Comparison of ENCODE assay signal across 1 cellular context in genomic region chr2:178193496-178193822, GRCh38.
A peak's percentile ranks its signal among the peaks of the same experiment; 100 is the strongest.
TF ChIP-seq lines count a peak whose summit lies in the region.

No MANE protein-coding gene starts in this region.

TF ChIP-seq in HepG2, 621 proteins besides CTCF, POLR2A, EP300 and RAD21 (continued from another document and continues in another):
- TF ChIP-seq, protein P1, sequence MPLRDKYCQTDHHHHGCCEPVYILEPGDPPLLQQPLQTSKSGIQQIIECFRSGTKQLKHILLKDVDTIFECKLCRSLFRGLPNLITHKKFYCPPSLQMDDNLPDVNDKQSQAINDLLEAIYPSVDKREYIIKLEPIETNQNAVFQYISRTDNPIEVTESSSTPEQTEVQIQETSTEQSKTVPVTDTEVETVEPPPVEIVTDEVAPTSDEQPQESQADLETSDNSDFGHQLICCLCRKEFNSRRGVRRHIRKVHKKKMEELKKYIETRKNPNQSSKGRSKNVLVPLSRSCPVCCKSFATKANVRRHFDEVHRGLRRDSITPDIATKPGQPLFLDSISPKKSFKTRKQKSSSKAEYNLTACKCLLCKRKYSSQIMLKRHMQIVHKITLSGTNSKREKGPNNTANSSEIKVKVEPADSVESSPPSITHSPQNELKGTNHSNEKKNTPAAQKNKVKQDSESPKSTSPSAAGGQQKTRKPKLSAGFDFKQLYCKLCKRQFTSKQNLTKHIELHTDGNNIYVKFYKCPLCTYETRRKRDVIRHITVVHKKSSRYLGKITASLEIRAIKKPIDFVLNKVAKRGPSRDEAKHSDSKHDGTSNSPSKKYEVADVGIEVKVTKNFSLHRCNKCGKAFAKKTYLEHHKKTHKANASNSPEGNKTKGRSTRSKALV (CRISPR knock-in tag; IDR thresholded peaks at IDR 0.05) = no peak
- TF ChIP-seq JARID2 (CRISPR knock-in tag; IDR thresholded peaks at IDR 0.05; ENCODE audit: insufficient replicate concordance) (no peak), DNMT3B (CRISPR knock-in tag; conservative IDR thresholded peaks at IDR 0.05) (no peak), HNRNPH1 (optimal IDR thresholded peaks at IDR 0.05; ENCODE audit: low read depth, low read length) (no peak), ZNF431 (CRISPR knock-in tag; IDR thresholded peaks at IDR 0.05; ENCODE audit: borderline replicate concordance, low read depth) (no peak), ZNF703 (CRISPR knock-in tag; IDR thresholded peaks at IDR 0.05; ENCODE audit: borderline replicate concordance) (peak; percentile 99), NFRKB (IDR thresholded peaks at IDR 0.05) (no peak), MED13 (CRISPR knock-in tag; IDR thresholded peaks at IDR 0.05) (no peak), ZBED4 (CRISPR knock-in tag; IDR thresholded peaks at IDR 0.05; ENCODE audit: borderline replicate concordance) (no peak), TCF7 (IDR thresholded peaks at IDR 0.05; ENCODE audit: low read depth) (peak; percentile 82), THAP11 (CRISPR knock-in tag; IDR thresholded peaks at IDR 0.05) (peak; percentile 72), ZNF124 (CRISPR knock-in tag; IDR thresholded peaks at IDR 0.05) (no peak), REXO4 (CRISPR knock-in tag; IDR thresholded peaks at IDR 0.05; ENCODE audit: borderline replicate concordance) (no peak), ZNF354B (CRISPR knock-in tag; IDR thresholded peaks at IDR 0.05) (no peak), ELF4 (CRISPR knock-in tag; IDR thresholded peaks at IDR 0.05; ENCODE audit: borderline replicate concordance) (no peak), FOXJ3 (CRISPR knock-in tag; IDR thresholded peaks at IDR 0.05; ENCODE audit: borderline replicate concordance) (no peak; the same call in 1 of the 2 replicates), MATR3 (CRISPR knock-in tag; IDR thresholded peaks at IDR 0.05) (no peak), HDAC1 (CRISPR knock-in tag; IDR thresholded peaks at IDR 0.05) (peak; percentile 91), NR3C1 (CRISPR knock-in tag; IDR thresholded peaks at IDR 0.05) (no peak), ZNF558 (CRISPR knock-in tag; IDR thresholded peaks at IDR 0.05; ENCODE audit: borderline replicate concordance) (no peak), GFI1 (CRISPR knock-in tag; IDR thresholded peaks at IDR 0.05; ENCODE audit: borderline replicate concordance) (peak; percentile 91), TP53 (CRISPR knock-in tag; conservative IDR thresholded peaks at IDR 0.05) (no peak), ZNF788 (CRISPR knock-in tag; IDR thresholded peaks at IDR 0.05; ENCODE audit: borderline replicate concordance) (no peak), EZH2 (conservative IDR thresholded peaks at IDR 0.05; ENCODE audit: low read depth, low read length) (no peak; the same call in 1 of the 2 replicates), SOX6 (IDR thresholded peaks at IDR 0.05) (no peak), SOX6 (CRISPR knock-in tag; IDR thresholded peaks at IDR 0.05) (peak; percentile 92), PHF8 (CRISPR knock-in tag; IDR thresholded peaks at IDR 0.05) (0 out of 2 replicates have a peak, but pooled peaks have one; percentile 28), BRD4 (CRISPR knock-in tag; IDR thresholded peaks at IDR 0.05) (no peak), KDM3A (CRISPR knock-in tag; IDR thresholded peaks at IDR 0.05; ENCODE audit: low read depth) (peak; percentile 71; the same call in 1 of the 2 replicates), ZNF619 (CRISPR knock-in tag; IDR thresholded peaks at IDR 0.05) (no peak), ZNF883 (CRISPR knock-in tag; IDR thresholded peaks at IDR 0.05; ENCODE audit: not compliant biosample characterization) (no peak), MYNN (CRISPR knock-in tag; IDR thresholded peaks at IDR 0.05; ENCODE audit: low read depth) (no peak), ZMAT3 (CRISPR knock-in tag; conservative IDR thresholded peaks at IDR 0.05) (no peak), ERF (CRISPR knock-in tag; IDR thresholded peaks at IDR 0.05) (no peak), HMGA1 (CRISPR knock-in tag; conservative IDR thresholded peaks at IDR 0.05) (no peak), ZNF777 (CRISPR knock-in tag; IDR thresholded peaks at IDR 0.05) (no peak), FOXA3 (CRISPR knock-in tag; IDR thresholded peaks at IDR 0.05) (peak; percentile 99), CC2D1A (CRISPR knock-in tag; IDR thresholded peaks at IDR 0.05) (no peak), ZNF263 (CRISPR knock-in tag; IDR thresholded peaks at IDR 0.05) (no peak), KDM5B (CRISPR knock-in tag; IDR thresholded peaks at IDR 0.05; ENCODE audit: borderline replicate concordance) (0 out of 2 replicates have a peak, but pooled peaks have one; percentile 16), PAWR (CRISPR knock-in tag; IDR thresholded peaks at IDR 0.05; ENCODE audit: borderline replicate concordance) (no peak), ZNF740 (CRISPR knock-in tag; IDR thresholded peaks at IDR 0.05) (no peak), GATAD2A (CRISPR knock-in tag; IDR thresholded peaks at IDR 0.05) (peak; percentile 87), ZNF546 (CRISPR knock-in tag; conservative IDR thresholded peaks at IDR 0.05) (no peak)
- TF ChIP-seq, protein P2, sequence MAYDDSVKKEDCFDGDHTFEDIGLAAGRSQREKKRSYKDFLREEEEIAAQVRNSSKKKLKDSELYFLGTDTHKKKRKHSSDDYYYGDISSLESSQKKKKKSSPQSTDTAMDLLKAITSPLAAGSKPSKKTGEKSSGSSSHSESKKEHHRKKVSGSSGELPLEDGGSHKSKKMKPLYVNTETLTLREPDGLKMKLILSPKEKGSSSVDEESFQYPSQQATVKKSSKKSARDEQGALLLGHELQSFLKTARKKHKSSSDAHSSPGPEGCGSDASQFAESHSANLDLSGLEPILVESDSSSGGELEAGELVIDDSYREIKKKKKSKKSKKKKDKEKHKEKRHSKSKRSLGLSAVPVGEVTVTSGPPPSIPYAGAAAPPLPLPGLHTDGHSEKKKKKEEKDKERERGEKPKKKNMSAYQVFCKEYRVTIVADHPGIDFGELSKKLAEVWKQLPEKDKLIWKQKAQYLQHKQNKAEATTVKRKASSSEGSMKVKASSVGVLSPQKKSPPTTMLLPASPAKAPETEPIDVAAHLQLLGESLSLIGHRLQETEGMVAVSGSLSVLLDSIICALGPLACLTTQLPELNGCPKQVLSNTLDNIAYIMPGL (CRISPR knock-in tag; IDR thresholded peaks at IDR 0.05; ENCODE audit: borderline replicate concordance in 1 of 2, low read depth in 1 of 2) = no peak; a peak in 1 of 4 replicates
- TF ChIP-seq, protein P3, sequence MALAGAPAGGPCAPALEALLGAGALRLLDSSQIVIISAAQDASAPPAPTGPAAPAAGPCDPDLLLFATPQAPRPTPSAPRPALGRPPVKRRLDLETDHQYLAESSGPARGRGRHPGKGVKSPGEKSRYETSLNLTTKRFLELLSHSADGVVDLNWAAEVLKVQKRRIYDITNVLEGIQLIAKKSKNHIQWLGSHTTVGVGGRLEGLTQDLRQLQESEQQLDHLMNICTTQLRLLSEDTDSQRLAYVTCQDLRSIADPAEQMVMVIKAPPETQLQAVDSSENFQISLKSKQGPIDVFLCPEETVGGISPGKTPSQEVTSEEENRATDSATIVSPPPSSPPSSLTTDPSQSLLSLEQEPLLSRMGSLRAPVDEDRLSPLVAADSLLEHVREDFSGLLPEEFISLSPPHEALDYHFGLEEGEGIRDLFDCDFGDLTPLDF (CRISPR knock-in tag; IDR thresholded peaks at IDR 0.05) = no peak
- TF ChIP-seq, protein P4, sequence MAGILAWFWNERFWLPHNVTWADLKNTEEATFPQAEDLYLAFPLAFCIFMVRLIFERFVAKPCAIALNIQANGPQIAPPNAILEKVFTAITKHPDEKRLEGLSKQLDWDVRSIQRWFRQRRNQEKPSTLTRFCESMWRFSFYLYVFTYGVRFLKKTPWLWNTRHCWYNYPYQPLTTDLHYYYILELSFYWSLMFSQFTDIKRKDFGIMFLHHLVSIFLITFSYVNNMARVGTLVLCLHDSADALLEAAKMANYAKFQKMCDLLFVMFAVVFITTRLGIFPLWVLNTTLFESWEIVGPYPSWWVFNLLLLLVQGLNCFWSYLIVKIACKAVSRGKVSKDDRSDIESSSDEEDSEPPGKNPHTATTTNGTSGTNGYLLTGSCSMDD (CRISPR knock-in tag; IDR thresholded peaks at IDR 0.05) = no peak
- TF ChIP-seq, protein P5, sequence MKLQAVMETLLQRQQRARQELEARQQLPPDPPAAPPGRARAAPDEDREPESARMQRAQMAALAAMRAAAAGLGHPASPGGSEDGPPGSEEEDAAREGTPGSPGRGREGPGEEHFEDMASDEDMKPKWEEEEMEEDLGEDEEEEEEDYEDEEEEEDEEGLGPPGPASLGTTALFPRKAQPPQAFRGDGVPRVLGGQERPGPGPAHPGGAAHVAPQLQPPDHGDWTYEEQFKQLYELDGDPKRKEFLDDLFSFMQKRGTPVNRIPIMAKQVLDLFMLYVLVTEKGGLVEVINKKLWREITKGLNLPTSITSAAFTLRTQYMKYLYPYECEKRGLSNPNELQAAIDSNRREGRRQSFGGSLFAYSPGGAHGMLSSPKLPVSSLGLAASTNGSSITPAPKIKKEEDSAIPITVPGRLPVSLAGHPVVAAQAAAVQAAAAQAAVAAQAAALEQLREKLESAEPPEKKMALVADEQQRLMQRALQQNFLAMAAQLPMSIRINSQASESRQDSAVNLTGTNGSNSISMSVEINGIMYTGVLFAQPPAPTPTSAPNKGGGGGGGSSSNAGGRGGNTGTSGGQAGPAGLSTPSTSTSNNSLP (IDR thresholded peaks at IDR 0.05; ENCODE audit: low read depth, low read length) = peak; percentile 69
- TF ChIP-seq, protein P6, sequence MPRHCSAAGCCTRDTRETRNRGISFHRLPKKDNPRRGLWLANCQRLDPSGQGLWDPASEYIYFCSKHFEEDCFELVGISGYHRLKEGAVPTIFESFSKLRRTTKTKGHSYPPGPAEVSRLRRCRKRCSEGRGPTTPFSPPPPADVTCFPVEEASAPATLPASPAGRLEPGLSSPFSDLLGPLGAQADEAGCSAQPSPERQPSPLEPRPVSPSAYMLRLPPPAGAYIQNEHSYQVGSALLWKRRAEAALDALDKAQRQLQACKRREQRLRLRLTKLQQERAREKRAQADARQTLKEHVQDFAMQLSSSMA (CRISPR knock-in tag; IDR thresholded peaks at IDR 0.05) = no peak
- TF ChIP-seq, protein P7, sequence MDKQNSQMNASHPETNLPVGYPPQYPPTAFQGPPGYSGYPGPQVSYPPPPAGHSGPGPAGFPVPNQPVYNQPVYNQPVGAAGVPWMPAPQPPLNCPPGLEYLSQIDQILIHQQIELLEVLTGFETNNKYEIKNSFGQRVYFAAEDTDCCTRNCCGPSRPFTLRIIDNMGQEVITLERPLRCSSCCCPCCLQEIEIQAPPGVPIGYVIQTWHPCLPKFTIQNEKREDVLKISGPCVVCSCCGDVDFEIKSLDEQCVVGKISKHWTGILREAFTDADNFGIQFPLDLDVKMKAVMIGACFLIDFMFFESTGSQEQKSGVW (CRISPR knock-in tag; IDR thresholded peaks at IDR 0.05; ENCODE audit: borderline replicate concordance) = no peak
- TF ChIP-seq, protein P8, sequence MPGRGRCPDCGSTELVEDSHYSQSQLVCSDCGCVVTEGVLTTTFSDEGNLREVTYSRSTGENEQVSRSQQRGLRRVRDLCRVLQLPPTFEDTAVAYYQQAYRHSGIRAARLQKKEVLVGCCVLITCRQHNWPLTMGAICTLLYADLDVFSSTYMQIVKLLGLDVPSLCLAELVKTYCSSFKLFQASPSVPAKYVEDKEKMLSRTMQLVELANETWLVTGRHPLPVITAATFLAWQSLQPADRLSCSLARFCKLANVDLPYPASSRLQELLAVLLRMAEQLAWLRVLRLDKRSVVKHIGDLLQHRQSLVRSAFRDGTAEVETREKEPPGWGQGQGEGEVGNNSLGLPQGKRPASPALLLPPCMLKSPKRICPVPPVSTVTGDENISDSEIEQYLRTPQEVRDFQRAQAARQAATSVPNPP (CRISPR knock-in tag; IDR thresholded peaks at IDR 0.05) = peak; percentile 78; the same call in 1 of the 2 replicates
- TF ChIP-seq, protein P9, sequence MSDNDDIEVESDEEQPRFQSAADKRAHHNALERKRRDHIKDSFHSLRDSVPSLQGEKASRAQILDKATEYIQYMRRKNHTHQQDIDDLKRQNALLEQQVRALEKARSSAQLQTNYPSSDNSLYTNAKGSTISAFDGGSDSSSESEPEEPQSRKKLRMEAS (IDR thresholded peaks at IDR 0.05) = no peak
- TF ChIP-seq, protein P10, sequence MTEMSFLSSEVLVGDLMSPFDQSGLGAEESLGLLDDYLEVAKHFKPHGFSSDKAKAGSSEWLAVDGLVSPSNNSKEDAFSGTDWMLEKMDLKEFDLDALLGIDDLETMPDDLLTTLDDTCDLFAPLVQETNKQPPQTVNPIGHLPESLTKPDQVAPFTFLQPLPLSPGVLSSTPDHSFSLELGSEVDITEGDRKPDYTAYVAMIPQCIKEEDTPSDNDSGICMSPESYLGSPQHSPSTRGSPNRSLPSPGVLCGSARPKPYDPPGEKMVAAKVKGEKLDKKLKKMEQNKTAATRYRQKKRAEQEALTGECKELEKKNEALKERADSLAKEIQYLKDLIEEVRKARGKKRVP (CRISPR knock-in tag; IDR thresholded peaks at IDR 0.05) = peak in 1 of 2 experiments; percentile 94; a peak in 2 of 4 replicates
